10 cellular contexts compared by ENCODE assay signal in genomic region chr14:67722293-67722692, GRCh38. TPM values are rescaled to one million over a fixed set of nuclear protein-coding genes. Genes with fewer than 3 reads are reported as not detected.
DNase-seq lines count a peak whose midpoint lies in the region; ATAC-seq lines count a peak whose summit lies in the region.
"Had no signal": no experiment of that assay in that cellular context is flagged by ENCODE, and none has a peak within 500 bp of the region (broad histone marks: within the 10 kb centered on the region; RNA-seq: fewer than 3 reads in every experiment).

No MANE protein-coding gene starts in this region.

- H3K14ac ChIP-seq in mesenchymal stem cell (ENCODE audit: low read length in 2 of 2), result no peak overlapping the region

- peaks cover 52 to 58% of the 10 kb centered on the region in 2 experiments for H3K27me3 ChIP-seq in mesenchymal stem cell (ENCODE audit: control insufficient read depth in 1 of 2, insufficient read depth in 1 of 2, low read length in 2 of 2)

- no peak overlapping the region for H3K9ac ChIP-seq in mesenchymal stem cell (ENCODE audit: low read length)

- no peaks in the 10 kb centered on the region for H3K4me1 ChIP-seq in mesenchymal stem cell (ENCODE audit: control insufficient read depth, insufficient read depth, low read depth, low read length)

- peaks cover 3% of the 10 kb centered on the region for H3K36me3 Mint-ChIP-seq in activated naive CD8-positive, alpha-beta T cell treated with anti-CD3 and anti-CD28 coated beads for 36 hours

- peaks cover 11% of the 10 kb centered on the region for H3K9me3 ChIP-seq in mesenchymal stem cell (ENCODE audit: control insufficient read depth, low read length)

- peak overlapping the region in 1 of 2 experiments; percentile 54 for H3K4me3 ChIP-seq in mesenchymal stem cell (ENCODE audit: insufficient read depth in 1 of 2, low read depth in 1 of 2, low read length in 2 of 2)

- no peak overlapping the region for H3K4me2 ChIP-seq in mesenchymal stem cell (ENCODE audit: low read length, poor library complexity, severe bottlenecking)

- H3K27ac Mint-ChIP-seq in activated naive CD8-positive, alpha-beta T cell treated with anti-CD3 and anti-CD28 coated beads for 36 hours, result no peak overlapping the region

- H2BK15ac ChIP-seq in mesenchymal stem cell (ENCODE audit: low read depth, poor library complexity, severe bottlenecking), result no peak overlapping the region

- no peak overlapping the region for H3K4me3 Mint-ChIP-seq in activated naive CD8-positive, alpha-beta T cell treated with anti-CD3 and anti-CD28 coated beads for 36 hours
- H3K4me3 Mint-ChIP-seq: central memory CD8-positive, alpha-beta T cell had no signal

- H3K23ac ChIP-seq in mesenchymal stem cell (ENCODE audit: low read length in 2 of 2), result no peak overlapping the region

- no peak overlapping the region for H4K91ac ChIP-seq in mesenchymal stem cell (ENCODE audit: low read length)

- no peak overlapping the region for H3K4ac ChIP-seq in mesenchymal stem cell (ENCODE audit: low read depth in 1 of 2, low read length in 2 of 2)

- no peak overlapping the region for H3K18ac ChIP-seq in mesenchymal stem cell (ENCODE audit: low read depth in 1 of 2, low read length in 2 of 2)

- WGBS in mesenchymal stem cell, result 38% methylated on average over 2 of the region's 3 CpGs

- no peaks in the 10 kb centered on the region for H3K79me1 ChIP-seq in mesenchymal stem cell (replicated peaks; ENCODE audit: low read length, poor library complexity, severe bottlenecking)

- H2BK12ac ChIP-seq in mesenchymal stem cell (ENCODE audit: low read length in 2 of 2), result no peak overlapping the region

- peaks cover 43% of the 10 kb centered on the region for H3K27me3 Mint-ChIP-seq in activated naive CD8-positive, alpha-beta T cell treated with anti-CD3 and anti-CD28 coated beads for 36 hours

- no peak overlapping the region for H3K27ac ChIP-seq in mesenchymal stem cell (ENCODE audit: low read length, poor library complexity, severe bottlenecking)

- H3K9me3 Mint-ChIP-seq in activated naive CD8-positive, alpha-beta T cell treated with anti-CD3 and anti-CD28 coated beads for 36 hours, result no peaks in the 10 kb centered on the region
- H3K9me3 Mint-ChIP-seq: central memory CD8-positive, alpha-beta T cell had no signal

- no peak overlapping the region for H2BK5ac ChIP-seq in mesenchymal stem cell (ENCODE audit: low read depth, low read length, poor library complexity, severe bottlenecking)

- no peak overlapping the region for H2AK5ac ChIP-seq in mesenchymal stem cell (ENCODE audit: low read length, severe bottlenecking)

- ATAC-seq in GM21423 (IDR thresholded peaks at IDR 0.05; ENCODE audit: unreplicated experiment), result no peak

- H3K4me1 Mint-ChIP-seq in activated naive CD8-positive, alpha-beta T cell treated with anti-CD3 and anti-CD28 coated beads for 36 hours, result peaks cover 3% of the 10 kb centered on the region

- no peak overlapping the region for H4K8ac ChIP-seq in mesenchymal stem cell (ENCODE audit: low read length)

- H2BK120ac ChIP-seq in mesenchymal stem cell (ENCODE audit: low read depth, low read length), result no peak overlapping the region

- no peaks in the 10 kb centered on the region for H3K36me3 ChIP-seq in mesenchymal stem cell (ENCODE audit: control insufficient read depth in 1 of 2, insufficient read depth in 2 of 2, low read depth in 1 of 2, low read length in 2 of 2)

- DNase-seq in D341Med (ENCODE audit: low spot score) (peak; percentile 50), NCI-H446 (lab: John Stamatoyannopoulos, UW) (peak; percentile 11 to 69), fibroblast of peridontal ligament (ENCODE audit: extremely low read depth) (peak; percentile 61), occipital lobe (lab: John Stamatoyannopoulos, UW) (peak; percentile 71), mesenchymal stem cell (no peak), NCI-H2081 (lab: John Stamatoyannopoulos, UW) (no peak)
- no peak for DNase-seq in activated naive CD8-positive, alpha-beta T cell treated with anti-CD3 and anti-CD28 coated beads for 36 hours

- H2AFZ ChIP-seq in mesenchymal stem cell (ENCODE audit: low read depth, low read length), result no peak overlapping the region

RNA-seq across cellular contexts. Expression of gene RDH12, which starts 20.6 kb away (rescaled TPM):
- 0.31 TPM for total RNA-seq in occipital lobe
- not detected for total RNA-seq in activated naive CD8-positive, alpha-beta T cell treated with anti-CD3 and anti-CD28 coated beads for 36 hours
- polyA plus RNA-seq in mesenchymal stem cell (2013, experiment 1 of 2), result not detected
- 0.01 TPM for polyA plus RNA-seq in mesenchymal stem cell (2013, experiment 2 of 2)
- total RNA-seq: renal cortical epithelial cell had no signal

RNA-seq across cellular contexts. Expression of gene RDH11, which starts 26.7 kb away (rescaled TPM):
- total RNA-seq in occipital lobe, result 128 TPM
- total RNA-seq in activated naive CD8-positive, alpha-beta T cell treated with anti-CD3 and anti-CD28 coated beads for 36 hours, result 10 to 100 TPM; 72.5 to 74.0 TPM
- polyA plus RNA-seq in mesenchymal stem cell (2013, experiment 1 of 2), result 114 TPM
- polyA plus RNA-seq in mesenchymal stem cell (2013, experiment 2 of 2), result 119 TPM

RNA-seq across cellular contexts. Expression of gene VTI1B, which starts 47.9 kb away (rescaled TPM):
- total RNA-seq in occipital lobe, result 42.3 TPM
- total RNA-seq in activated naive CD8-positive, alpha-beta T cell treated with anti-CD3 and anti-CD28 coated beads for 36 hours, result 10 to 100 TPM; 70.7 to 72.5 TPM
- polyA plus RNA-seq in mesenchymal stem cell (2013, experiment 1 of 2), result 72.5 TPM
- 79.1 TPM for polyA plus RNA-seq in mesenchymal stem cell (2013, experiment 2 of 2)

Comparison
In these comparisons a context has a peak if more than half of its experiments do, and no peak if none do; other contexts are left out.
1. DNase-seq: peak in D341Med (single experiment), NCI-H446 (2 of 2), fibroblast of peridontal ligament (single experiment) and occipital lobe (single experiment); none in activated naive CD8-positive, alpha-beta T cell treated with anti-CD3 and anti-CD28 coated beads for 36 hours (single experiment), mesenchymal stem cell (single experiment) and NCI-H2081 (0 of 2).